In genomic region chr7:95478139-95479037, GRCh38 we compare ENCODE assay signal across 8 cellular contexts. TPM values are rescaled to one million over a fixed set of nuclear protein-coding genes. Genes with fewer than 3 reads are reported as not detected.
DNase-seq lines count a peak whose midpoint lies in the region; ATAC-seq and TF ChIP-seq lines count a peak whose summit lies in the region.

No MANE protein-coding gene starts in this region.

- intact Hi-C loops in HCT116 (cut with micrococcal nuclease) = loop anchor here (5.0 to 10.0 kb wide), 2 partner anchors 824 to 1031 kb away; partner anchors contain the start of gene SGCE
- intact Hi-C loops in PC-9 (cut with micrococcal nuclease; ENCODE audit: unreplicated experiment) = loop anchor here (5.0 kb wide), 3 partner anchors 81 to 276 kb away; partner anchors contain the start of gene PON3
- intact Hi-C loops in psoas muscle (cut with DNase I) = loop anchor here in 1 of 2 donors (10.0 kb wide), 1 partner anchor 234 kb away; no protein-coding TSS in a partner anchor

- H3K79me2 ChIP-seq in HCT116 (ENCODE audit: insufficient read depth, low read length) (no peaks in the 10 kb centered on the region), PC-9 (ENCODE audit: low read depth) (no peaks in the 10 kb centered on the region)

- no peaks in the 10 kb centered on the region for H3K36me3 Mint-ChIP-seq in activated CD4-positive, alpha-beta memory T cell treated with anti-CD3 and anti-CD28 coated beads, Interleukin-2, amount 10 ng/mL, durations not matched to agents 7 days and 5 days (ENCODE audit: low read depth)

- ATAC-seq in HCT116 = peak; percentile 54; the same call in 1 of the 2 replicates
- peak in 1 of 4 donors; percentile 52 for ATAC-seq in psoas muscle
- ATAC-seq in GM19463 (IDR thresholded peaks at IDR 0.05; ENCODE audit: unreplicated experiment) = no peak

- H3K27ac ChIP-seq in HCT116 (ENCODE audit: low read depth, low read length) (no peak overlapping the region), PC-9 (no peak overlapping the region), psoas muscle (no peak overlapping the region)

- no peak for DNase-seq in HCT116 (ENCODE audit: low read depth, low spot score)
- no peak for DNase-seq in PC-9
- peak; percentile 70 for DNase-seq in fibroblast of pulmonary artery (ENCODE audit: low read depth)
- no peak for DNase-seq in psoas muscle
- DNase-seq in NK-92 treated with Interleukin-12 subunit alpha and Interleukin-12 subunit beta, amount 100 ng/mL, for 24 hours (lab: John Stamatoyannopoulos, UW) = no peak
- DNase-seq in NCI-H446 treated with DMSO at 0.1 percent for 48 hours (lab: John Stamatoyannopoulos, UW) = no peak
- DNase-seq in activated CD4-positive, alpha-beta memory T cell treated with anti-CD3 and anti-CD28 coated beads, Interleukin-2, amount 10 ng/mL, durations not matched to agents 7 days and 5 days = no peak

- TF ChIP-seq POLR2A in HCT116 (IDR thresholded peaks at IDR 0.05; ENCODE audit: borderline replicate concordance, extremely low read depth, insufficient read depth, insufficient read length) = no peak

- BruUV-seq in HCT116 (replicated peaks; lab: Mats Ljungman, UMichigan) = no TSS peak
- BruUV-seq in PC-9 (replicated peaks; lab: Mats Ljungman, UMichigan) = no TSS peak

- WGBS in psoas muscle, 3 donors = 24 to 38% (median 25%) methylated on average over 19 of the region's 19 CpGs

- H3K4me2 ChIP-seq in HCT116 (ENCODE audit: low read length) (no peak overlapping the region), PC-9 (no peak overlapping the region)

- TF ChIP-seq RAD21 in HCT116 (IDR thresholded peaks at IDR 0.05; ENCODE audit: low read depth) = peak; percentile 41

- H3K27ac Mint-ChIP-seq in activated CD4-positive, alpha-beta memory T cell treated with anti-CD3 and anti-CD28 coated beads, Interleukin-2, amount 10 ng/mL, durations not matched to agents 7 days and 5 days = no peak overlapping the region

- H3F3A ChIP-seq in PC-9 (ENCODE audit: insufficient read depth, low read depth) = no peaks in the 10 kb centered on the region

- POLR2A ChIA-PET in HCT116 (lab: Charles Lee) (no interaction called here), PC-9 (lab: Charles Lee; ENCODE audit: unreplicated experiment) (no interaction called here)
- POLR2A ChIA-PET in activated CD4-positive, alpha-beta memory T cell treated with anti-CD3 and anti-CD28 coated beads, Interleukin-2, amount 10 ng/mL, durations not matched to agents 7 days and 5 days (lab: Charles Lee) = no interaction called here

- H3K27me3 Mint-ChIP-seq in activated CD4-positive, alpha-beta memory T cell treated with anti-CD3 and anti-CD28 coated beads, Interleukin-2, amount 10 ng/mL, durations not matched to agents 7 days and 5 days = peaks cover 6% of the 10 kb centered on the region

- CTCF ChIA-PET in HCT116 (lab: Charles Lee) (interaction anchor here (0.8 to 4.9 kb wide), 5 partner anchors 13 to 1083 kb away, joined by 3 to 26 read pairs (median 14); partner anchors contain the start of gene COL1A2), PC-9 (lab: Charles Lee) (interaction anchor here (0.6 kb wide), 2 partner anchors 976 to 1029 kb away, joined by 3 to 6 read pairs; no protein-coding TSS in a partner anchor)
- CTCF ChIA-PET in activated CD4-positive, alpha-beta memory T cell treated with anti-CD3 and anti-CD28 coated beads, Interleukin-2, amount 10 ng/mL, durations not matched to agents 7 days and 5 days (lab: Charles Lee) = interaction anchor here (1.1 to 2.6 kb wide), 4 partner anchors 8 to 48 kb away, joined by 3 to 13 read pairs (median 7); partner anchors contain the start of gene ASB4

- H3K4me3 ChIP-seq in HCT116 (replicated peaks in 1 of 2; ENCODE audit: low read depth in 1 of 2, low read length in 2 of 2) (no peak overlapping the region), PC-9 (no peak overlapping the region), fibroblast of pulmonary artery (replicated peaks; ENCODE audit: low read depth, low read length) (peak overlapping the region; percentile 32), psoas muscle (peak overlapping the region; percentile 32)

- H3K9me3 Mint-ChIP-seq in activated CD4-positive, alpha-beta memory T cell treated with anti-CD3 and anti-CD28 coated beads, Interleukin-2, amount 10 ng/mL, durations not matched to agents 7 days and 5 days = no peaks in the 10 kb centered on the region

- no peaks in the 10 kb centered on the region for H4K20me1 ChIP-seq in HCT116 (ENCODE audit: insufficient read depth)
- no peaks in the 10 kb centered on the region for H4K20me1 ChIP-seq in PC-9 (ENCODE audit: insufficient read depth)

- H3K4me1 ChIP-seq in HCT116 (ENCODE audit: control insufficient read depth in 1 of 2, insufficient read depth in 2 of 2, low read length in 2 of 2) (peaks cover 0 to 6% of the 10 kb centered on the region in 2 experiments; a peak in 1 of 4 replicates), PC-9 (replicated peaks; ENCODE audit: insufficient read depth) (no peaks in the 10 kb centered on the region), psoas muscle (no peaks in the 10 kb centered on the region)

- no peak overlapping the region for H3K9ac ChIP-seq in HCT116 (ENCODE audit: low read length)

- no peaks in the 10 kb centered on the region for H3K4me1 Mint-ChIP-seq in activated CD4-positive, alpha-beta memory T cell treated with anti-CD3 and anti-CD28 coated beads, Interleukin-2, amount 10 ng/mL, durations not matched to agents 7 days and 5 days

- H3K4me3 Mint-ChIP-seq in activated CD4-positive, alpha-beta memory T cell treated with anti-CD3 and anti-CD28 coated beads, Interleukin-2, amount 10 ng/mL, durations not matched to agents 7 days and 5 days = no peak overlapping the region

- H2AFZ ChIP-seq in HCT116 (ENCODE audit: low read depth, low read length, poor library complexity, severe bottlenecking) = peak overlapping the region; percentile 47
- H2AFZ ChIP-seq in PC-9 = 0 out of 2 replicates have a peak overlapping the region, but pooled peaks have one; percentile 39

- H3K9me3 ChIP-seq in HCT116 (ENCODE audit: control insufficient read depth in 1 of 2, insufficient read depth in 1 of 2, low read depth in 1 of 2, low read length in 2 of 2) (no peaks in the 10 kb centered on the region), PC-9 (ENCODE audit: insufficient read depth, low read depth) (no peaks in the 10 kb centered on the region), psoas muscle (no peaks in the 10 kb centered on the region)

- no peaks in the 10 kb centered on the region for H3K9me2 ChIP-seq in HCT116 (ENCODE audit: insufficient read depth)
- no peaks in the 10 kb centered on the region for H3K9me2 ChIP-seq in PC-9 (ENCODE audit: insufficient read depth)

- TF ChIP-seq CTCF in HCT116 (IDR thresholded peaks at IDR 0.05 in 2 of 3, conservative IDR thresholded peaks at IDR 0.05 in 1 of 3; ENCODE audit: borderline replicate concordance in 1 of 3, insufficient read depth in 1 of 3, low read depth in 2 of 3, low read length in 2 of 3) (peak; percentile 24 to 40 (median 28); a peak in 3 of 6 replicates), PC-9 (conservative IDR thresholded peaks at IDR 0.05) (no peak), fibroblast of pulmonary artery (IDR thresholded peaks at IDR 0.05; ENCODE audit: low read length, missing control alignments) (peak; percentile 70), psoas muscle (IDR thresholded peaks at IDR 0.05) (no peak)

- RAD21 ChIA-PET in HCT116 (lab: Charles Lee; ENCODE audit: low non-redundant PET in 1 of 2, low total read pairs in 2 of 2, uncharacterized antibody in 2 of 2, unreplicated experiment in 2 of 2) = no interaction called here

- H3K27me3 ChIP-seq in HCT116 (ENCODE audit: insufficient read depth, low read length) (no peaks in the 10 kb centered on the region), PC-9 (ENCODE audit: insufficient read depth, low read depth) (no peaks in the 10 kb centered on the region), psoas muscle (ENCODE audit: insufficient read depth in 3 of 3, low read length in 2 of 3) (no peaks in the 10 kb centered on the region)

- H3K36me3 ChIP-seq in HCT116 (ENCODE audit: control insufficient read depth in 1 of 2, insufficient read depth in 2 of 2, low read length in 2 of 2) (no peaks in the 10 kb centered on the region), PC-9 (ENCODE audit: low read depth) (no peaks in the 10 kb centered on the region), psoas muscle (ENCODE audit: insufficient read depth in 1 of 2, low read depth in 1 of 2) (no peaks in the 10 kb centered on the region)

TF ChIP-seq in HCT116, 20 proteins besides CTCF, POLR2A, EP300 and RAD21:
- TF ChIP-seq TCF7L2 (IDR thresholded peaks at IDR 0.05; ENCODE audit: borderline replicate concordance, extremely low read depth, insufficient read depth, insufficient read length) = no peak
- no peak for TF ChIP-seq ELF1 (IDR thresholded peaks at IDR 0.05; ENCODE audit: borderline replicate concordance, low read depth)
- TF ChIP-seq YY1 (IDR thresholded peaks at IDR 0.05; ENCODE audit: extremely low read depth, insufficient replicate concordance, low read depth, low read length) = peak; percentile 60
- no peak for TF ChIP-seq CEBPB (IDR thresholded peaks at IDR 0.05; ENCODE audit: low read depth)

RNA-seq across cellular contexts. Expression of gene ASB4, which starts 7.4 kb away (rescaled TPM):
- total RNA-seq in HCT116 (2021; ENCODE audit: unreplicated experiment) (0.12 TPM), PC-9 (2021) (not detected in 2 replicates), psoas muscle (10 to 100 TPM in 3 of 4 donors, 1 to 10 TPM in 1; 7.7 to 18.8 (median 11.2) TPM)
- polyA plus RNA-seq in HCT116 (2012) = 0.09 and 0.17 TPM in 2 replicates
- 10 to 100 TPM in 2 of 3 donors, under 1 TPM in 1; 0.23 to 24.0 (median 10.8) TPM for polyA plus RNA-seq in psoas muscle
- not detected for total RNA-seq in activated CD4-positive, alpha-beta memory T cell treated with anti-CD3 and anti-CD28 coated beads, Interleukin-2, amount 10 ng/mL, durations not matched to agents 7 days and 5 days

RNA-seq across cellular contexts. Expression of gene PON2, which starts 43.6 kb away (rescaled TPM):
- total RNA-seq in HCT116 (2021; ENCODE audit: unreplicated experiment) = 44.0 TPM
- 16.6 and 27.7 TPM in 2 replicates for polyA plus RNA-seq in HCT116 (2012)
- 45.8 and 50.3 TPM in 2 replicates for total RNA-seq in PC-9 (2021)
- 10 to 100 TPM; 12.1 to 21.9 (median 15.9) TPM for total RNA-seq in psoas muscle
- polyA plus RNA-seq in psoas muscle = 10 to 100 TPM; 10.8 to 25.2 (median 11.3) TPM
- 1 to 10 TPM; 3.5 to 4.3 TPM for total RNA-seq in activated CD4-positive, alpha-beta memory T cell treated with anti-CD3 and anti-CD28 coated beads, Interleukin-2, amount 10 ng/mL, durations not matched to agents 7 days and 5 days

Comparison
In these comparisons a context has a peak if more than half of its experiments do, and no peak if none do; other contexts are left out.
1. H3K4me3 ChIP-seq: peak in fibroblast of pulmonary artery (single experiment) and psoas muscle (single experiment); none in HCT116 (0 of 2) and PC-9 (single experiment).
2. CTCF ChIP-seq: peak in HCT116 (3 of 3) and fibroblast of pulmonary artery (single experiment); none in PC-9 (single experiment) and psoas muscle (single experiment).